In genomic region chr17:50538549-50539410, GRCh38 we compare ENCODE assay signal across 26 cellular contexts. TPM values are rescaled to one million over a fixed set of nuclear protein-coding genes. Genes with fewer than 3 reads are reported as not detected.
A peak's percentile ranks its signal among the peaks of the same experiment; 100 is the strongest.
DNase-seq lines count a peak whose midpoint lies in the region; FAIRE-seq and TF ChIP-seq lines count a peak whose summit lies in the region.
"Had no signal": no experiment of that assay in that cellular context is flagged by ENCODE, and none has a peak within 500 bp of the region (broad histone marks: within the 10 kb centered on the region; RNA-seq: fewer than 3 reads in every experiment).

No MANE protein-coding gene starts in this region.

- peaks cover 0 to 16% (median 0%) of the 10 kb centered on the region in 11 experiments; a peak in 6 of 22 replicates for H4K20me1 ChIP-seq in BLaER1 treated with 17β-estradiol and CSF1 and Interleukin-3, amounts not matched to agents 10 nM and 100 nM
- peaks cover 0 to 1% of the 10 kb centered on the region in 2 experiments for H4K20me1 ChIP-seq in H1 (replicated peaks in 1 of 2; ENCODE audit: control insufficient read depth in 1 of 2, insufficient read depth in 2 of 2, low read length in 2 of 2)
- peaks cover under 1% of the 10 kb centered on the region for H4K20me1 ChIP-seq in neural progenitor cell (ENCODE audit: low read depth)

- peak overlapping the region; percentile 20 to 90 (median 75); a peak in 21 of 22 replicates for H3K4me2 ChIP-seq in BLaER1 treated with 17β-estradiol and CSF1 and Interleukin-3, amounts not matched to agents 10 nM and 100 nM
- no peak overlapping the region for H3K4me2 ChIP-seq in H1 (ENCODE audit: insufficient read depth in 1 of 2, low read depth in 2 of 2, low read length in 2 of 2)
- no peak overlapping the region for H3K4me2 ChIP-seq in neural progenitor cell

- no peak for TF ChIP-seq EP300 in H1 (IDR thresholded peaks at IDR 0.05; ENCODE audit: borderline replicate concordance in 1 of 2, low read depth in 2 of 2, low read length in 2 of 2)

- no peak overlapping the region for H2AK5ac ChIP-seq in H1 (ENCODE audit: low read depth, low read length)

- H4K8ac ChIP-seq in H1 (ENCODE audit: extremely low read depth, insufficient read depth, low read length) = no peak overlapping the region

- TF ChIP-seq CTCF in H1 (IDR thresholded peaks at IDR 0.05; ENCODE audit: control extremely low read depth in 1 of 3, insufficient read depth in 1 of 3, low read depth in 1 of 3, low read length in 3 of 3) (no peak), neural progenitor cell (IDR thresholded peaks at IDR 0.05) (no peak), WERI-Rb-1 (IDR thresholded peaks at IDR 0.05; ENCODE audit: low read depth, low read length) (no peak)

- H3K27ac ChIP-seq in BLaER1 treated with 17β-estradiol and CSF1 and Interleukin-3, amounts not matched to agents 10 nM and 100 nM = no peak overlapping the region
- H3K27ac ChIP-seq in H1 (ENCODE audit: low read depth, low read length) (no peak overlapping the region), neural progenitor cell (no peak overlapping the region), WERI-Rb-1 (no peak overlapping the region)
- H3K27ac ChIP-seq: cardiac muscle cell, SJSA1, uterus had no signal

- H3F3A ChIP-seq in neural progenitor cell (ENCODE audit: low read depth) = peaks cover 13% of the 10 kb centered on the region

- CTCF ChIA-PET in H1 (lab: Charles Lee; ENCODE audit: partially characterized antibody) = interaction anchor here (0.6 to 6.0 kb wide), 9 partner anchors 12 to 92 kb away, joined by 3 to 42 read pairs (median 4); no protein-coding TSS in a partner anchor

- H3K9me3 Mint-ChIP-seq in neural progenitor cell = no peaks in the 10 kb centered on the region
- H3K9me3 Mint-ChIP-seq: activated naive CD4-positive, alpha-beta T cell treated with anti-CD3 and anti-CD28 coated beads for 36 hours; activated T-cell treated with anti-CD3 and anti-CD28 coated beads, Interleukin-2, amount 50 U/mL, for 72 hours; dendritic cell treated with granulocyte-macrophage colony-stimulating factor and Interleukin-4, amounts not matched to agents 40 ng/mL and 50 ng/mL, for 4 days; memory B cell; stimulated activated effector memory CD8-positive, alpha-beta T cell treated with anti-CD3 and anti-CD28 coated beads, Interleukin-12 subunit alpha, Interleukin-12 subunit beta, amount 100 ng/mL, for 72 hours; T-cell had no signal

- H2BK120ac ChIP-seq in H1 (replicated peaks; ENCODE audit: low read depth, low read length) = no peak overlapping the region

- H3K27me3 Mint-ChIP-seq in neural progenitor cell (ENCODE audit: insufficient read depth, low read depth) = peaks cover 5% of the 10 kb centered on the region

- H3K4me3 Mint-ChIP-seq in neural progenitor cell = peak overlapping the region; percentile 57
- H3K4me3 Mint-ChIP-seq: activated naive CD4-positive, alpha-beta T cell treated with anti-CD3 and anti-CD28 coated beads for 36 hours; activated T-cell treated with anti-CD3 and anti-CD28 coated beads, Interleukin-2, amount 50 U/mL, for 72 hours; dendritic cell treated with granulocyte-macrophage colony-stimulating factor and Interleukin-4, amounts not matched to agents 40 ng/mL and 50 ng/mL, for 4 days; memory B cell; stimulated activated effector memory CD8-positive, alpha-beta T cell treated with anti-CD3 and anti-CD28 coated beads, Interleukin-12 subunit alpha, Interleukin-12 subunit beta, amount 100 ng/mL, for 72 hours; T-cell had no signal

- H3K36me3 ChIP-seq in BLaER1 treated with 17β-estradiol and CSF1 and Interleukin-3, amounts not matched to agents 10 nM and 100 nM = no peaks in the 10 kb centered on the region
- H3K36me3 ChIP-seq in H1 (ENCODE audit: control insufficient read depth in 2 of 4, insufficient read depth in 4 of 4, low read length in 3 of 4) (peaks cover 0 to 3% (median 0%) of the 10 kb centered on the region in 4 experiments; a peak in 1 of 8 replicates), neural progenitor cell (no peaks in the 10 kb centered on the region), WERI-Rb-1 (no peaks in the 10 kb centered on the region)
- H3K36me3 ChIP-seq: cardiac muscle cell, SJSA1, uterus had no signal

- H2BK20ac ChIP-seq in H1 (ENCODE audit: low read length) = no peak overlapping the region

- no peak for TF ChIP-seq POLR2A in H1 (IDR thresholded peaks at IDR 0.05; ENCODE audit: control extremely low read depth in 1 of 2, low read depth in 2 of 2, low read length in 2 of 2)

- H3K23ac ChIP-seq in H1 (ENCODE audit: insufficient read length) = no peak overlapping the region

- peak overlapping the region; percentile 83 for H3K27ac Mint-ChIP-seq in neural progenitor cell
- H3K27ac Mint-ChIP-seq: activated naive CD4-positive, alpha-beta T cell treated with anti-CD3 and anti-CD28 coated beads for 36 hours; activated T-cell treated with anti-CD3 and anti-CD28 coated beads, Interleukin-2, amount 50 U/mL, for 72 hours; CD4-positive, CD25-positive, alpha-beta regulatory T cell; dendritic cell treated with granulocyte-macrophage colony-stimulating factor and Interleukin-4, amounts not matched to agents 40 ng/mL and 50 ng/mL, for 4 days; memory B cell; stimulated activated effector memory CD8-positive, alpha-beta T cell treated with anti-CD3 and anti-CD28 coated beads, Interleukin-12 subunit alpha, Interleukin-12 subunit beta, amount 100 ng/mL, for 72 hours; T-cell had no signal

- peaks cover 12 to 23% (median 19%) of the 10 kb centered on the region in 11 experiments for H3K27me3 ChIP-seq in BLaER1 treated with 17β-estradiol and CSF1 and Interleukin-3, amounts not matched to agents 10 nM and 100 nM
- H3K27me3 ChIP-seq in H1 (replicated peaks in 1 of 4; ENCODE audit: control insufficient read depth in 3 of 4, extremely low read depth in 1 of 4, insufficient read depth in 3 of 4, low read length in 3 of 4) = peaks cover 0 to 12% (median 8%) of the 10 kb centered on the region in 4 experiments; a peak in 4 of 7 replicates
- peaks cover 25% of the 10 kb centered on the region for H3K27me3 ChIP-seq in neural progenitor cell
- no peaks in the 10 kb centered on the region for H3K27me3 ChIP-seq in WERI-Rb-1 (ENCODE audit: insufficient read depth, low read depth, severe bottlenecking)
- H3K27me3 ChIP-seq: cardiac muscle cell, uterus had no signal

- no peaks in the 10 kb centered on the region; the same call in 1 of the 2 replicates for H3K79me1 ChIP-seq in H1 (ENCODE audit: low read depth, low read length)

- H2AFZ ChIP-seq in H1 (ENCODE audit: low read length) (no peak overlapping the region), neural progenitor cell (replicated peaks) (no peak overlapping the region)

- no peak overlapping the region for H2BK15ac ChIP-seq in H1 (ENCODE audit: low read length)

- no peak overlapping the region for H3K56ac ChIP-seq in H1 (replicated peaks; ENCODE audit: insufficient read length, low read depth, low read length)

- 0 out of 2 replicates have a peak overlapping the region, but pooled peaks have one; percentile 23 for H2BK12ac ChIP-seq in H1 (ENCODE audit: low read depth, low read length)

- no peak overlapping the region for H3K14ac ChIP-seq in H1 (ENCODE audit: insufficient read length)

- H3K79me2 ChIP-seq in H1 (ENCODE audit: control insufficient read depth in 1 of 2, insufficient read depth in 2 of 2, low read length in 2 of 2) (0 out of 4 replicates have a peak, but pooled peaks cover 0 to 2% of the 10 kb centered on the region in 2 experiments), neural progenitor cell (ENCODE audit: low read depth) (no peaks in the 10 kb centered on the region)

- H3K23me2 ChIP-seq in H1 (ENCODE audit: low read depth, low read length) = peaks cover 10% of the 10 kb centered on the region

- H4K91ac ChIP-seq in H1 (replicated peaks; ENCODE audit: insufficient read length, low read length) = no peak overlapping the region

- H4K5ac ChIP-seq in H1 (ENCODE audit: insufficient read length, low read depth, low read length) = no peak overlapping the region

- TF ChIP-seq RAD21 in H1 (IDR thresholded peaks at IDR 0.05 in 1 of 2, conservative IDR thresholded peaks at IDR 0.05 in 1 of 2; ENCODE audit: low read depth in 2 of 2, low read length in 2 of 2) = no peak

- DNase-seq in HuH-7 (ENCODE audit: low spot score) (peak; percentile 84), H1 (ENCODE audit: low read depth in 1 of 2, low spot score in 2 of 2) (no peak), neural progenitor cell (ENCODE audit: low spot score) (no peak), activated gamma-delta T cell treated with Interleukin-2 at 50 U/mL for 16 hours (no peak), WERI-Rb-1 (no peak)
- DNase-seq in stimulated activated CD4-positive, alpha-beta T cell treated with anti-CD3 and anti-CD28 coated beads, Interleukin-4, amount 100 ng/mL, for 1 hour = no peak
- DNase-seq: activated naive CD4-positive, alpha-beta T cell treated with anti-CD3 and anti-CD28 coated beads for 36 hours; activated T-cell treated with anti-CD3 and anti-CD28 coated beads, Interleukin-2, amount 50 U/mL, for 72 hours; amygdala; CD4-positive, CD25-positive, alpha-beta regulatory T cell; KG1; NCI-H1436 treated with DMSO at 0.1 percent for 48 hours; NCI-H2171; NCI-H524 treated with DMSO at 0.1 percent for 48 hours; T-cell; uterus had no signal

- WGBS in H1 (ENCODE audit: extremely low coverage in 1 of 2, insufficient coverage in 1 of 2, insufficient read length in 1 of 2, insufficient replicate concordance in 2 of 2, low coverage in 1 of 2, low lambda C conversion rate in 2 of 2, missing lambda C conversion rate in 1 of 2), 2 experiments = 84% methylated on average over 16 of the region's 20 CpGs; no CpG with 5 or more reads in 1 of the 2 experiments

- H3K4ac ChIP-seq in H1 (replicated peaks; ENCODE audit: insufficient read length, low read depth, low read length) = no peak overlapping the region

- no peak for FAIRE-seq in H1 (lab: Jason Lieb, UNC)
- FAIRE-seq: RCC 7860, TTC549 had no signal

- H2BK5ac ChIP-seq in H1 (ENCODE audit: low read depth, low read length) = no peak overlapping the region

- H3K4me1 ChIP-seq in BLaER1 treated with 17β-estradiol and CSF1 and Interleukin-3, amounts not matched to agents 10 nM and 100 nM = peaks cover 29 to 49% (median 45%) of the 10 kb centered on the region in 10 experiments
- peaks cover 2 to 27% (median 17%) of the 10 kb centered on the region in 4 experiments for H3K4me1 ChIP-seq in H1 (replicated peaks in 1 of 4; ENCODE audit: control insufficient read depth in 3 of 4, insufficient read depth in 4 of 4, low read length in 3 of 4)
- peaks cover 19% of the 10 kb centered on the region for H3K4me1 ChIP-seq in neural progenitor cell

- H3K9me3 ChIP-seq in BLaER1 treated with 17β-estradiol and CSF1 and Interleukin-3, amounts not matched to agents 10 nM and 100 nM (replicated peaks in 1 of 11) = no peaks in the 10 kb centered on the region
- H3K9me3 ChIP-seq in H1 (ENCODE audit: insufficient read depth in 2 of 2, low read depth in 1 of 2, low read length in 1 of 2) (no peaks in the 10 kb centered on the region), neural progenitor cell (ENCODE audit: low read depth) (no peaks in the 10 kb centered on the region), WERI-Rb-1 (ENCODE audit: severe bottlenecking) (no peaks in the 10 kb centered on the region)
- H3K9me3 ChIP-seq: SJSA1, uterus had no signal

- H3K9ac ChIP-seq in BLaER1 treated with 17β-estradiol and CSF1 and Interleukin-3, amounts not matched to agents 10 nM and 100 nM = peak overlapping the region in 3 of 11 experiments; percentile 6 to 34 (median 7); a peak in 4 of 22 replicates
- H3K9ac ChIP-seq in H1 (replicated peaks in 1 of 4; ENCODE audit: extremely low read depth in 1 of 4, low read depth in 3 of 4, low read length in 3 of 4) (no peak overlapping the region), neural progenitor cell (no peak overlapping the region)

- H3K18ac ChIP-seq in H1 (ENCODE audit: extremely low read depth, low read length) = 0 out of 2 replicates have a peak overlapping the region, but pooled peaks have one; percentile 2

- no peak overlapping the region for H3K4me3 ChIP-seq in BLaER1 treated with 17β-estradiol and CSF1 and Interleukin-3, amounts not matched to agents 10 nM and 100 nM
- H3K4me3 ChIP-seq in H1 (ENCODE audit: extremely low read depth in 1 of 4, insufficient read depth in 2 of 4, low read depth in 3 of 4, low read length in 4 of 4) (no peak overlapping the region), neural progenitor cell (no peak overlapping the region), WERI-Rb-1 (ENCODE audit: low read depth, low read length) (no peak overlapping the region)
- H3K4me3 ChIP-seq: cardiac muscle cell, SJSA1, uterus had no signal

- H3K36me3 Mint-ChIP-seq in neural progenitor cell = no peaks in the 10 kb centered on the region
- H3K36me3 Mint-ChIP-seq: CD4-positive, CD25-positive, alpha-beta regulatory T cell; memory B cell; stimulated activated effector memory CD8-positive, alpha-beta T cell treated with anti-CD3 and anti-CD28 coated beads, Interleukin-12 subunit alpha, Interleukin-12 subunit beta, amount 100 ng/mL, for 72 hours; T-cell had no signal

- POLR2A ChIA-PET in H1 (lab: Charles Lee; ENCODE audit: partially characterized antibody) = interaction anchor here (0.6 to 1.1 kb wide), 2 partner anchors 59 to 486 kb away, joined by 3 read pairs; no protein-coding TSS in a partner anchor

- peaks cover 38% of the 10 kb centered on the region for H3K4me1 Mint-ChIP-seq in neural progenitor cell

RNA-seq across cellular contexts. Expression of gene EPN3, which starts 6.2 kb away (rescaled TPM):
- total RNA-seq in H1 (2021; fragmentation: NEBNext Ultra II Directional; extraction: Animal tissue kit (Norgen Biotek cat#: 25700)) = 5.8 and 7.9 TPM in 2 replicates
- 6.7 and 8.1 TPM in 2 replicates for polyA plus RNA-seq in H1 (2011; rRNA removed)
- 4.7 TPM for polyA plus RNA-seq in H1 (2011; cell fraction: cytosol; rRNA removed)
- polyA plus RNA-seq in H1 (2011; cell fraction: nucleus; rRNA removed) = 9.8 TPM
- 4.6 to 8.1 TPM (median 4.8 TPM) in 4 replicates for polyA plus RNA-seq in H1 (2012, experiment 1 of 2)
- polyA plus RNA-seq in H1 (2012, experiment 2 of 2) = 18.3 TPM
- polyA plus RNA-seq in H1 (2013, experiment 1 of 2) = 4.9 TPM
- polyA plus RNA-seq in H1 (2013, experiment 2 of 2) = 5.5 TPM
- polyA minus RNA-seq in H1 (2011; rRNA and poly(A)+ RNA removed) = 3.8 and 4.1 TPM in 2 replicates
- 5.2 TPM for polyA minus RNA-seq in H1 (2011; cell fraction: cytosol; rRNA and poly(A)+ RNA removed)
- polyA minus RNA-seq in H1 (2011; cell fraction: nucleus; rRNA and poly(A)+ RNA removed) = 11.3 TPM
- 0.09 and 0.24 TPM in 2 replicates for total RNA-seq in neural progenitor cell (ENCODE audit: low replicate concordance)
- total RNA-seq: activated CD8-positive, alpha-beta memory T cell treated with anti-CD3 and anti-CD28 coated beads for 36 hours; activated naive CD4-positive, alpha-beta T cell treated with anti-CD3 and anti-CD28 coated beads for 36 hours; activated T-cell treated with anti-CD3 and anti-CD28 coated beads, Interleukin-2, amount 50 U/mL, for 72 hours; CD4-positive, CD25-positive, alpha-beta regulatory T cell; osteocyte had no signal
- polyA plus RNA-seq: CD4-positive, CD25-positive, alpha-beta regulatory T cell had no signal

RNA-seq across cellular contexts. Expression of gene SPATA20, which starts 8.2 kb away (rescaled TPM):
- 16.2 and 16.7 TPM in 2 replicates for total RNA-seq in H1 (2021; fragmentation: NEBNext Ultra II Directional; extraction: Animal tissue kit (Norgen Biotek cat#: 25700))
- 17.5 and 23.2 TPM in 2 replicates for polyA plus RNA-seq in H1 (2011; rRNA removed)
- 18.3 TPM for polyA plus RNA-seq in H1 (2011; cell fraction: cytosol; rRNA removed)
- polyA plus RNA-seq in H1 (2011; cell fraction: nucleus; rRNA removed) = 124 TPM
- 10.5 to 22.8 TPM (median 22.0 TPM) in 4 replicates for polyA plus RNA-seq in H1 (2012, experiment 1 of 2)
- polyA plus RNA-seq in H1 (2012, experiment 2 of 2) = 15.5 TPM
- 16.1 TPM for polyA plus RNA-seq in H1 (2013, experiment 1 of 2)
- 14.2 TPM for polyA plus RNA-seq in H1 (2013, experiment 2 of 2)
- 9.0 and 10.5 TPM in 2 replicates for polyA minus RNA-seq in H1 (2011; rRNA and poly(A)+ RNA removed)
- polyA minus RNA-seq in H1 (2011; cell fraction: cytosol; rRNA and poly(A)+ RNA removed) = 10.6 TPM
- polyA minus RNA-seq in H1 (2011; cell fraction: nucleus; rRNA and poly(A)+ RNA removed) = 32.9 TPM
- 22.8 and 60.5 TPM in 2 replicates for total RNA-seq in neural progenitor cell (ENCODE audit: low replicate concordance)

RNA-seq across cellular contexts. Expression of gene CACNA1G, which starts 21.7 kb away (rescaled TPM):
- 4.8 and 4.9 TPM in 2 replicates for total RNA-seq in H1 (2021; fragmentation: NEBNext Ultra II Directional; extraction: Animal tissue kit (Norgen Biotek cat#: 25700))
- 2.9 and 4.8 TPM in 2 replicates for polyA plus RNA-seq in H1 (2011; rRNA removed)
- polyA plus RNA-seq in H1 (2011; cell fraction: cytosol; rRNA removed) = 3.4 TPM
- 10.8 TPM for polyA plus RNA-seq in H1 (2011; cell fraction: nucleus; rRNA removed)
- polyA plus RNA-seq in H1 (2012, experiment 1 of 2) = 4.0 to 4.7 TPM (median 4.5 TPM) in 4 replicates
- 4.1 TPM for polyA plus RNA-seq in H1 (2012, experiment 2 of 2)
- polyA plus RNA-seq in H1 (2013, experiment 1 of 2) = 2.5 TPM
- polyA plus RNA-seq in H1 (2013, experiment 2 of 2) = 2.6 TPM
- 5.9 and 6.1 TPM in 2 replicates for polyA minus RNA-seq in H1 (2011; rRNA and poly(A)+ RNA removed)
- polyA minus RNA-seq in H1 (2011; cell fraction: cytosol; rRNA and poly(A)+ RNA removed) = 3.8 TPM
- 7.7 TPM for polyA minus RNA-seq in H1 (2011; cell fraction: nucleus; rRNA and poly(A)+ RNA removed)
- 1.6 and 4.9 TPM in 2 replicates for total RNA-seq in neural progenitor cell (ENCODE audit: low replicate concordance)
- total RNA-seq: T-cell had no signal
- polyA plus RNA-seq: CD4-positive, CD25-positive, alpha-beta regulatory T cell had no signal

RNA-seq across cellular contexts. Expression of gene MYCBPAP, which starts 30.5 kb away (rescaled TPM):
- total RNA-seq in H1 (2021; fragmentation: NEBNext Ultra II Directional; extraction: Animal tissue kit (Norgen Biotek cat#: 25700)) = 1.7 and 3.3 TPM in 2 replicates
- polyA plus RNA-seq in H1 (2011; rRNA removed) = 0.89 and 1.2 TPM in 2 replicates
- 2.8 TPM for polyA plus RNA-seq in H1 (2011; cell fraction: cytosol; rRNA removed)
- polyA plus RNA-seq in H1 (2011; cell fraction: nucleus; rRNA removed) = 9.0 TPM
- polyA plus RNA-seq in H1 (2012, experiment 1 of 2) = 0.88 to 2.6 TPM (median 2.1 TPM) in 4 replicates
- 1.0 TPM for polyA plus RNA-seq in H1 (2012, experiment 2 of 2)
- 0.85 TPM for polyA plus RNA-seq in H1 (2013, experiment 1 of 2)
- polyA plus RNA-seq in H1 (2013, experiment 2 of 2) = 0.68 TPM
- 2.2 and 2.6 TPM in 2 replicates for polyA minus RNA-seq in H1 (2011; rRNA and poly(A)+ RNA removed)
- polyA minus RNA-seq in H1 (2011; cell fraction: cytosol; rRNA and poly(A)+ RNA removed) = 2.4 TPM
- polyA minus RNA-seq in H1 (2011; cell fraction: nucleus; rRNA and poly(A)+ RNA removed) = 6.1 TPM
- total RNA-seq in neural progenitor cell (ENCODE audit: low replicate concordance) = 3.5 and 3.8 TPM in 2 replicates
- total RNA-seq: SJSA1 had no signal

Comparison
In these comparisons a context has a peak if more than half of its experiments do, and no peak if none do; other contexts are left out.
1. H3K4me2 ChIP-seq: peak in BLaER1 treated with 17β-estradiol and CSF1 and Interleukin-3, amounts not matched to agents 10 nM and 100 nM (11 of 11); none in H1 (0 of 2) and neural progenitor cell (single experiment).